Comparison of ENCODE assay signal across 1 cellular context in genomic region chr14:37848985-37849605, GRCh38.
A peak's percentile ranks its signal among the peaks of the same experiment; 100 is the strongest.
TF ChIP-seq lines count a peak whose summit lies in the region.

No MANE protein-coding gene starts in this region.

TF ChIP-seq in HepG2, 621 proteins besides CTCF, POLR2A, EP300 and RAD21 (continued from another document and continues in another):
- no peak for TF ChIP-seq ELK4 (CRISPR knock-in tag; IDR thresholded peaks at IDR 0.05; ENCODE audit: borderline replicate concordance)
- no peak for TF ChIP-seq ZNF615 (CRISPR knock-in tag; IDR thresholded peaks at IDR 0.05; ENCODE audit: borderline replicate concordance)
- TF ChIP-seq SP4 (CRISPR knock-in tag; IDR thresholded peaks at IDR 0.05): no peak
- no peak for TF ChIP-seq EED (CRISPR knock-in tag; IDR thresholded peaks at IDR 0.05)
- peak; percentile 64; the same call in 1 of the 2 replicates for TF ChIP-seq ZKSCAN8 (CRISPR knock-in tag; IDR thresholded peaks at IDR 0.05; ENCODE audit: borderline replicate concordance)
- peak; percentile 37; the same call in 1 of the 2 replicates for TF ChIP-seq MED1 (CRISPR knock-in tag; IDR thresholded peaks at IDR 0.05)
- no peak for TF ChIP-seq XBP1 (CRISPR knock-in tag; IDR thresholded peaks at IDR 0.05)
- TF ChIP-seq MYPOP (CRISPR knock-in tag; IDR thresholded peaks at IDR 0.05): no peak
- no peak for TF ChIP-seq ZNF556 (CRISPR knock-in tag; IDR thresholded peaks at IDR 0.05; ENCODE audit: borderline replicate concordance)
- TF ChIP-seq DR1 (CRISPR knock-in tag; IDR thresholded peaks at IDR 0.05): no peak
- no peak for TF ChIP-seq NFKBIZ (CRISPR knock-in tag; IDR thresholded peaks at IDR 0.05)
- no peak for TF ChIP-seq ZNF605 (CRISPR knock-in tag; IDR thresholded peaks at IDR 0.05)
- TF ChIP-seq ZNF792 (CRISPR knock-in tag; IDR thresholded peaks at IDR 0.05): 0 out of 2 replicates have a peak, but pooled peaks have one; percentile 44
- no peak for TF ChIP-seq ELF1 (CRISPR knock-in tag; IDR thresholded peaks at IDR 0.05)
- TF ChIP-seq ZNF501 (CRISPR knock-in tag; IDR thresholded peaks at IDR 0.05): no peak
- TF ChIP-seq NFIC (IDR thresholded peaks at IDR 0.05; ENCODE audit: low read length): peak; percentile 42; the same call in 1 of the 2 replicates
- no peak for TF ChIP-seq ZBTB44 (CRISPR knock-in tag; IDR thresholded peaks at IDR 0.05)
- no peak for TF ChIP-seq ZNF274 (CRISPR knock-in tag; IDR thresholded peaks at IDR 0.05)
- no peak for TF ChIP-seq JUND (CRISPR knock-in tag; IDR thresholded peaks at IDR 0.05)
- peak; percentile 92 for TF ChIP-seq ZNF644 (CRISPR knock-in tag; IDR thresholded peaks at IDR 0.05; ENCODE audit: low read depth)
- TF ChIP-seq REST (IDR thresholded peaks at IDR 0.05; ENCODE audit: borderline replicate concordance in 1 of 2, low read depth in 1 of 2, low read length in 2 of 2): no peak
- TF ChIP-seq SMAD9 (CRISPR knock-in tag; IDR thresholded peaks at IDR 0.05): no peak
- no peak for TF ChIP-seq SIN3B (IDR thresholded peaks at IDR 0.05; ENCODE audit: low read length)
- TF ChIP-seq JARID2 (CRISPR knock-in tag; IDR thresholded peaks at IDR 0.05; ENCODE audit: insufficient replicate concordance): no peak
- TF ChIP-seq NCOR1 (IDR thresholded peaks at IDR 0.05; ENCODE audit: borderline replicate concordance, low read length): peak; percentile 57; the same call in 1 of the 2 replicates
- TF ChIP-seq NFAT5 (CRISPR knock-in tag; IDR thresholded peaks at IDR 0.05): no peak
- TF ChIP-seq ZFP36L1 (CRISPR knock-in tag; IDR thresholded peaks at IDR 0.05): no peak
- TF ChIP-seq ZGPAT (CRISPR knock-in tag; IDR thresholded peaks at IDR 0.05): peak; percentile 33; the same call in 1 of the 2 replicates
- no peak for TF ChIP-seq ZNF280D (CRISPR knock-in tag; IDR thresholded peaks at IDR 0.05)
- no peak for TF ChIP-seq HOXA9 (CRISPR knock-in tag; IDR thresholded peaks at IDR 0.05; ENCODE audit: borderline replicate concordance)
- TF ChIP-seq ZNF784 (CRISPR knock-in tag; IDR thresholded peaks at IDR 0.05; ENCODE audit: borderline replicate concordance): no peak
- peak; percentile 74 for TF ChIP-seq CREB1 (IDR thresholded peaks at IDR 0.05)
- no peak for TF ChIP-seq CREB1 (CRISPR knock-in tag; IDR thresholded peaks at IDR 0.05)
- TF ChIP-seq CEBPB (IDR thresholded peaks at IDR 0.05; ENCODE audit: borderline replicate concordance, low read depth, low read length): no peak; the same call in 1 of the 2 replicates
- no peak for TF ChIP-seq LCORL (IDR thresholded peaks at IDR 0.05)
- TF ChIP-seq LCORL (CRISPR knock-in tag; IDR thresholded peaks at IDR 0.05): 0 out of 2 replicates have a peak, but pooled peaks have one; percentile 24
- TF ChIP-seq HOMEZ (CRISPR knock-in tag; IDR thresholded peaks at IDR 0.05; ENCODE audit: low read depth): peak; percentile 92
